20 cellular contexts compared by ENCODE assay signal in genomic region chr20:44807051-44807683, GRCh38. TPM values are rescaled to one million over a fixed set of nuclear protein-coding genes. Genes with fewer than 3 reads are reported as not detected.
"Had no signal": no experiment of that assay in that cellular context is flagged by ENCODE, and none has a peak within 500 bp of the region (broad histone marks: within the 10 kb centered on the region; RNA-seq: fewer than 3 reads in every experiment).

No MANE protein-coding gene starts in this region.

- FAIRE-seq: frontal cortex, islet of Langerhans, pancreas, small intestine had no signal

- ATAC-seq: esophagus mucosa; heart right ventricle; naive thymus-derived CD4-positive, alpha-beta T cell; pancreas; right cardiac atrium had no signal

- H3K27ac ChIP-seq: coronary artery, heart right ventricle, pancreas had no signal

- H3K4me1 ChIP-seq: pancreas had no signal

- H3K4me3 ChIP-seq: coronary artery, heart right ventricle, pancreas had no signal

- DNase-seq: effector CD4-positive, alpha-beta T cell; heart right ventricle; kidney glomerular epithelial cell; mesendoderm; naive thymus-derived CD4-positive, alpha-beta T cell; occipital lobe; pancreas; right cardiac atrium; small intestine; stimulated activated CD4-positive, alpha-beta T cell treated with anti-CD3 and anti-CD28 coated beads, Interleukin-12 subunit alpha, Interleukin-12 subunit beta, amount 100 ng/mL, for 4 hours; stimulated activated naive CD4-positive, alpha-beta T cell treated with Interleukin-2 at 50 U/mL for 16 hours; trophoblast cell had no signal

- H3K36me3 ChIP-seq: heart right ventricle, pancreas had no signal

RNA-seq across cellular contexts. Expression of gene RIMS4, which starts 3.2 kb away (rescaled TPM):
- total RNA-seq: dermis microvascular lymphatic vessel endothelial cell; glomerular endothelial cell; liver; lung microvascular endothelial cell; naive thymus-derived CD4-positive, alpha-beta T cell had no signal
